In genomic region chr13:24215732-24216131, GRCh38 we compare ENCODE assay signal across 11 cellular contexts. TPM values are rescaled to one million over a fixed set of nuclear protein-coding genes. Genes with fewer than 3 reads are reported as not detected.
DNase-seq lines count a peak whose midpoint lies in the region; ATAC-seq and TF ChIP-seq lines count a peak whose summit lies in the region.
"Had no signal": no experiment of that assay in that cellular context is flagged by ENCODE, and none has a peak within 500 bp of the region (broad histone marks: within the 10 kb centered on the region; RNA-seq: fewer than 3 reads in every experiment).

No MANE protein-coding gene starts in this region.

- TF ChIP-seq CTCF in choroid plexus epithelial cell (conservative IDR thresholded peaks at IDR 0.05; ENCODE audit: low read depth, low read length), result no peak
- TF ChIP-seq CTCF in right lobe of liver (IDR thresholded peaks at IDR 0.05), result no peak
- no peak for TF ChIP-seq CTCF in upper lobe of right lung (IDR thresholded peaks at IDR 0.05)

- ATAC-seq in right lobe of liver, result peak; percentile 12 to 44 (median 33)
- ATAC-seq in upper lobe of right lung, result peak; percentile 44
- ATAC-seq in HG03457 (IDR thresholded peaks at IDR 0.05; ENCODE audit: unreplicated experiment), result no peak
- no peak for ATAC-seq in GM21528 (IDR thresholded peaks at IDR 0.05; ENCODE audit: low FRiP score, unreplicated experiment)

- H3K27me3 ChIP-seq in right lobe of liver (no peaks in the 10 kb centered on the region), upper lobe of right lung (no peaks in the 10 kb centered on the region)

- TF ChIP-seq POLR2A in right lobe of liver (IDR thresholded peaks at IDR 0.05), result no peak

- no CpG with 5 or more reads among the region's 2 CpGs for WGBS in right lobe of liver (ENCODE audit: insufficient coverage, low coverage, low lambda C conversion rate, missing lambda C conversion rate)

- H3K4me1 ChIP-seq in right lobe of liver (peaks cover 0 to 90% (median 37%) of the 10 kb centered on the region in 4 donors), upper lobe of right lung (peaks cover 11% of the 10 kb centered on the region)

- intact Hi-C loops in right lobe of liver (cut with DNase I) (no loop called here), upper lobe of right lung (cut with DNase I) (loop anchor here (5.0 to 10.0 kb wide), 2 partner anchors 161 to 198 kb away; no protein-coding TSS in a partner anchor)

- no peak overlapping the region for H3K4me3 ChIP-seq in choroid plexus epithelial cell (ENCODE audit: low read depth, low read length)
- no peak overlapping the region for H3K4me3 ChIP-seq in right lobe of liver
- no peak overlapping the region for H3K4me3 ChIP-seq in upper lobe of right lung

- H3K27ac ChIP-seq in right lobe of liver (peak overlapping the region; percentile 82 to 93 (median 87)), upper lobe of right lung (no peak overlapping the region)
- H3K27ac ChIP-seq: KMS-11 had no signal

- H3K36me3 ChIP-seq in right lobe of liver (no peaks in the 10 kb centered on the region), upper lobe of right lung (no peaks in the 10 kb centered on the region)

- H3K9me3 ChIP-seq in right lobe of liver (no peaks in the 10 kb centered on the region), upper lobe of right lung (no peaks in the 10 kb centered on the region)

- peak; percentile 37 for DNase-seq in NCI-H2196 (lab: John Stamatoyannopoulos, UW; ENCODE audit: unreplicated experiment)
- no peak for DNase-seq in NCI-H2196 treated with DMSO at 0.1 percent for 48 hours (lab: John Stamatoyannopoulos, UW; ENCODE audit: unreplicated experiment)
- DNase-seq in choroid plexus epithelial cell (ENCODE audit: low read depth), result peak; percentile 63
- peak; percentile 59 to 68 (median 63) for DNase-seq in right lobe of liver
- no peak for DNase-seq in upper lobe of right lung
- no peak for DNase-seq in cortex of kidney (lab: John Stamatoyannopoulos, UW)
- DNase-seq: activated CD8-positive, alpha-beta memory T cell treated with anti-CD3 and anti-CD28 coated beads, Interleukin-2, amount 50 U/mL, for 48 hours; effector CD8-positive, alpha-beta T cell had no signal

RNA-seq across cellular contexts. Expression of gene SPATA13, which starts 55.2 kb away (rescaled TPM):
- total RNA-seq in right lobe of liver (10 to 100 TPM; 21.5 to 39.9 (median 30.5) TPM), upper lobe of right lung (34.4 TPM)

Comparison
In these comparisons a context has a peak if more than half of its experiments do, and no peak if none do; other contexts are left out.
1. DNase-seq: peak in NCI-H2196 (single experiment), choroid plexus epithelial cell (single experiment) and right lobe of liver (3 of 3); none in NCI-H2196 treated with DMSO at 0.1 percent for 48 hours (single experiment), upper lobe of right lung (single experiment) and cortex of kidney (single experiment).
2. ATAC-seq: peak in right lobe of liver (4 of 4) and upper lobe of right lung (single experiment); none in HG03457 (single experiment) and GM21528 (single experiment).